Comparison of ENCODE assay signal across 9 cellular contexts in genomic region chrX:40420899-40421729, GRCh38.
A peak's percentile ranks its signal among the peaks of the same experiment; 100 is the strongest.
DNase-seq lines count a peak whose midpoint lies in the region; ATAC-seq and TF ChIP-seq lines count a peak whose summit lies in the region.
"Had no signal": no experiment of that assay in that cellular context is flagged by ENCODE, and none has a peak within 500 bp of the region (broad histone marks: within the 10 kb centered on the region; RNA-seq: fewer than 3 reads in every experiment).

No MANE protein-coding gene starts in this region.

- TF ChIP-seq CTCF in GM12865 (IDR thresholded peaks at IDR 0.05; ENCODE audit: insufficient read depth, low read depth, low read length, missing control alignments) (no peak), omental fat pad (IDR thresholded peaks at IDR 0.05) (no peak)

- H3K4me3 ChIP-seq in GM12865 (ENCODE audit: low read depth, low read length), result no peak overlapping the region
- H3K4me3 ChIP-seq: SK-N-MC had no signal

- peak overlapping the region; percentile 76 for H3K27ac ChIP-seq in angular gyrus (ENCODE audit: low read depth, low read length)
- H3K27ac ChIP-seq: SK-N-MC had no signal

- ATAC-seq in HG02943 (IDR thresholded peaks at IDR 0.05; ENCODE audit: low read depth, unreplicated experiment), result peak; percentile 54
- no peak for ATAC-seq in GM19328 (IDR thresholded peaks at IDR 0.05; ENCODE audit: unreplicated experiment)
- no peak for ATAC-seq in omental fat pad (ENCODE audit: low FRiP score)

- peak; percentile 75 for DNase-seq in GM12865 (ENCODE audit: low read depth)
- DNase-seq in left kidney (ENCODE audit: low read depth, low spot score), result peak; percentile 37
- no peak for DNase-seq in NCI-H510A treated with DMSO at 0.1 percent for 48 hours (lab: John Stamatoyannopoulos, UW)
- no peak for DNase-seq in omental fat pad (ENCODE audit: low spot score)
- DNase-seq in iPS-NIHi7 (ENCODE audit: extremely low spot score), result no peak

Comparison
In these comparisons a context has a peak if more than half of its experiments do, and no peak if none do; other contexts are left out.
1. DNase-seq: peak in GM12865 (single experiment) and left kidney (single experiment); none in NCI-H510A treated with DMSO at 0.1 percent for 48 hours (single experiment), omental fat pad (single experiment) and iPS-NIHi7 (single experiment).